13 cellular contexts compared by ENCODE assay signal in genomic region chr1:119982006-119982405, GRCh38.
DNase-seq lines count a peak whose midpoint lies in the region; TF ChIP-seq lines count a peak whose summit lies in the region.
"Had no signal": no experiment of that assay in that cellular context is flagged by ENCODE, and none has a peak within 500 bp of the region (broad histone marks: within the 10 kb centered on the region; RNA-seq: fewer than 3 reads in every experiment).

No MANE protein-coding gene starts in this region.

- peak overlapping the region; percentile 46 for H3K27ac ChIP-seq in VCaP
- H3K27ac ChIP-seq in effector memory CD4-positive, alpha-beta T cell (ENCODE audit: insufficient read depth, low read length, poor library complexity, severe bottlenecking), result no peak overlapping the region
- H3K27ac ChIP-seq: right lobe of liver had no signal

- no peaks in the 10 kb centered on the region for H3K4me1 ChIP-seq in effector memory CD4-positive, alpha-beta T cell (ENCODE audit: control insufficient read depth, insufficient read depth, low read length, poor library complexity, severe bottlenecking)
- H3K4me1 ChIP-seq: right lobe of liver had no signal

- H3K4me3 ChIP-seq in effector memory CD4-positive, alpha-beta T cell (ENCODE audit: insufficient read depth, low read depth, low read length, poor library complexity, severe bottlenecking), result no peak overlapping the region
- H3K4me3 ChIP-seq: right lobe of liver, tibial nerve had no signal

- intact Hi-C loops in activated CD4-positive, alpha-beta T cell treated with anti-CD3 and anti-CD28 coated beads, Interleukin-2, amount 10 ng/mL, durations not matched to agents 24 days and 14 days (cut with micrococcal nuclease), result no loop called here

- H3K4me1 Mint-ChIP-seq in activated CD4-positive, alpha-beta T cell treated with anti-CD3 and anti-CD28 coated beads, Interleukin-2, amount 10 ng/mL, durations not matched to agents 24 days and 14 days, result peaks cover 34% of the 10 kb centered on the region

- H3K36me3 ChIP-seq in effector memory CD4-positive, alpha-beta T cell (ENCODE audit: control insufficient read depth, insufficient read depth, low read length), result no peaks in the 10 kb centered on the region

- peaks cover 46% of the 10 kb centered on the region for H3K36me3 Mint-ChIP-seq in activated CD4-positive, alpha-beta T cell treated with anti-CD3 and anti-CD28 coated beads, Interleukin-2, amount 10 ng/mL, durations not matched to agents 24 days and 14 days (ENCODE audit: low read depth)

- no peaks in the 10 kb centered on the region for H3K27me3 Mint-ChIP-seq in activated CD4-positive, alpha-beta T cell treated with anti-CD3 and anti-CD28 coated beads, Interleukin-2, amount 10 ng/mL, durations not matched to agents 24 days and 14 days

- H3K9me3 ChIP-seq in effector memory CD4-positive, alpha-beta T cell (ENCODE audit: control insufficient read depth, low read length), result no peaks in the 10 kb centered on the region
- H3K9me3 ChIP-seq: right lobe of liver, tibial nerve had no signal

- H3K9me3 Mint-ChIP-seq in activated CD4-positive, alpha-beta T cell treated with anti-CD3 and anti-CD28 coated beads, Interleukin-2, amount 10 ng/mL, durations not matched to agents 24 days and 14 days, result no peaks in the 10 kb centered on the region

- DNase-seq in activated CD4-positive, alpha-beta T cell treated with anti-CD3 and anti-CD28 coated beads, Interleukin-2, amount 10 ng/mL, durations not matched to agents 24 days and 14 days, result peak; percentile 50
- no peak for DNase-seq in activated CD4-positive, alpha-beta T cell treated with anti-CD3 and anti-CD28 coated beads, Interleukin-2, amount 50 U/mL, for 1 hour
- peak; percentile 68 for DNase-seq in iris pigment epithelial cell (ENCODE audit: low read depth)
- no peak for DNase-seq in iPS-NIHi7 (ENCODE audit: extremely low spot score)
- no peak for DNase-seq in effector memory CD4-positive, alpha-beta T cell
- no peak for DNase-seq in SKM-1 treated with dmso at 0.1 percent for 144 hours (lab: John Stamatoyannopoulos, UW; ENCODE audit: unreplicated experiment)
- no peak for DNase-seq in OCI-M2 (lab: John Stamatoyannopoulos, UW; ENCODE audit: unreplicated experiment)
- DNase-seq: activated CD4-positive, alpha-beta T cell treated with anti-CD3 and anti-CD28 coated beads, Interleukin-2, amount 50 U/mL, for 48 hours; cerebellar nuclear complex; NCI-H1694; right lobe of liver had no signal

- no peak overlapping the region for H3K27ac Mint-ChIP-seq in activated CD4-positive, alpha-beta T cell treated with anti-CD3 and anti-CD28 coated beads, Interleukin-2, amount 10 ng/mL, durations not matched to agents 24 days and 14 days

- TF ChIP-seq CTCF in VCaP (conservative IDR thresholded peaks at IDR 0.05), result no peak

- H3K27me3 ChIP-seq in effector memory CD4-positive, alpha-beta T cell (replicated peaks; ENCODE audit: control insufficient read depth, insufficient read depth, low read length, poor library complexity, severe bottlenecking), result no peaks in the 10 kb centered on the region
- H3K27me3 ChIP-seq: right lobe of liver, tibial nerve had no signal

- H3K4me3 Mint-ChIP-seq in activated CD4-positive, alpha-beta T cell treated with anti-CD3 and anti-CD28 coated beads, Interleukin-2, amount 10 ng/mL, durations not matched to agents 24 days and 14 days, result no peak overlapping the region

Comparison
In these comparisons a context has a peak if more than half of its experiments do, and no peak if none do; other contexts are left out.
1. DNase-seq: peak in activated CD4-positive, alpha-beta T cell treated with anti-CD3 and anti-CD28 coated beads, Interleukin-2, amount 10 ng/mL, durations not matched to agents 24 days and 14 days (single experiment) and iris pigment epithelial cell (single experiment); none in activated CD4-positive, alpha-beta T cell treated with anti-CD3 and anti-CD28 coated beads, Interleukin-2, amount 50 U/mL, for 1 hour (single experiment), iPS-NIHi7 (single experiment), effector memory CD4-positive, alpha-beta T cell (0 of 3), SKM-1 treated with dmso at 0.1 percent for 144 hours (single experiment) and OCI-M2 (single experiment).